In the genomic region with DNA sequence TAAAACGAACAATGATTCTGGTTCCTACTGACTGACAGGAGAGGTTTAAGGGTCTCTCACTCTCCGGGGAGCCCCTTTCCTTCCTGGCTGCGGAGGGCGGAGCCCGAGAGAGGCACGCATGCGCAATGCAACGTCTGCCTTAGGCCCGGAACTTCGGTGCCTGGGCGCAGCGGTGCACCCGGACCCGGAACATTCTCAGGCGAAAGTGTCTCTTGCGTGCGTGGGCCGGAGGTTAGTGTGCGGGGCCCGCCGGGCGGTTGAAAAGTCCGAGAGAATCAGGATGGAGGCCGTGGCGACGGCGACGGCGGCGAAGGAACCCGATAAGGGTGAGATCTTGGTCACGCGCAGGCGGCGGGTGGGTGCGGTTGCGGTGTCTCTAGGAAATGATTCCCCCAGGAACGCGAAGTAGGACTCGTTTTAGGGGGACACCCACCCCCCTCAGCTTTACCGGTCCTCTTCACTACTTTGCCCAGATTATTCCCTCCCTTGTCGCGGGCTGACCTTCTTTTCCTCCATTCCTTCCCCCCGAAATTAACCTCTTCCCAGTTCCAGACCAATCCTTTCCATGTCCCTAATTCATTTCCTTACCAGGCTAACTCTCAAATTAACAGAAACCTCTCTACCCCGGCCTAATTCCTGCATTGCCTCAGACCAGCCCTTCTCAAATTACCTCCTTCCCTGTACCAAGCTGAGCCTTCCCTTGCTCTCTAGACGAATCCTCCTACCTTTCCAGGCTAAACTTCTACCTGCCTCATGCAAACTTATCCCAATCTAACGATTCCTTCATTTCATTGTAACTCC, we compare ENCODE assay signal across 8 cellular contexts. TPM values are rescaled to one million over a fixed set of nuclear protein-coding genes. Genes with fewer than 3 reads are reported as not detected.
A peak's percentile ranks its signal among the peaks of the same experiment; 100 is the strongest.
DNase-seq lines count a peak whose midpoint lies in the region; TF ChIP-seq lines count a peak whose summit lies in the region.

A gene (plus strand): TSS at position 142 of the 801 bp plus-strand sequence. CDS start 139 bp downstream, at position 281.

- H3K27ac ChIP-seq in HUES6 (ENCODE audit: low read depth, low read length) (peak within 1 kb of the TSS; percentile 90), OCI-LY3 (ENCODE audit: low read length) (peak within 1 kb of the TSS; percentile 84)

- no peak for TF ChIP-seq CTCF in GM20000 (IDR thresholded peaks at IDR 0.05; ENCODE audit: extremely low read depth, missing control alignments)
- TF ChIP-seq CTCF in OCI-LY3 (IDR thresholded peaks at IDR 0.05; ENCODE audit: low read depth, low read length): no peak

- DNase-seq in COLO668 (lab: John Stamatoyannopoulos, UW; ENCODE audit: unreplicated experiment) (peak; percentile 86), GM20000 (ENCODE audit: low spot score) (peak; percentile 93), activated T-cell treated with anti-CD3 and anti-CD28 coated beads for 1 hour (ENCODE audit: low read depth) (peak; percentile 84), epidermal melanocyte (ENCODE audit: insufficient read length, low spot score) (peak; percentile 95)
- DNase-seq in stimulated activated CD8-positive, alpha-beta memory T cell treated with anti-CD3 and anti-CD28 coated beads, Interleukin-4, amount 100 ng/mL, for 24 hours (ENCODE audit: low read depth): peak; percentile 85

- H2AFZ ChIP-seq in OCI-LY3 (ENCODE audit: low read depth, low read length): peak within 1 kb of the TSS; percentile 90

- H3K79me2 ChIP-seq in OCI-LY3 (ENCODE audit: low read length): peaks cover 33% of the 10 kb centered on the region

- H3K4me3 ChIP-seq in HUES6 (ENCODE audit: low read depth, low read length): peak within 1 kb of the TSS; percentile 90
- peak within 1 kb of the TSS; percentile 92 for H3K4me3 ChIP-seq in OCI-LY3 (ENCODE audit: low read length)
- peak within 1 kb of the TSS; percentile 96 for H3K4me3 ChIP-seq in mononuclear cell (ENCODE audit: low read length)

- no peaks in the 10 kb centered on the region for H3K27me3 ChIP-seq in HUES6 (ENCODE audit: control insufficient read depth, insufficient read depth, low read length)
- H3K27me3 ChIP-seq in OCI-LY3 (ENCODE audit: low read depth, low read length): no peaks in the 10 kb centered on the region
- no peaks in the 10 kb centered on the region for H3K27me3 ChIP-seq in mononuclear cell (ENCODE audit: insufficient read depth, low read length)

- peak within 1 kb of the TSS; percentile 90 for H3K4me2 ChIP-seq in OCI-LY3 (ENCODE audit: low read length)

- H3K9me3 ChIP-seq in HUES6 (ENCODE audit: control insufficient read depth, insufficient read depth, low read depth, low read length) (no peaks in the 10 kb centered on the region), OCI-LY3 (ENCODE audit: insufficient read depth, low read length) (no peaks in the 10 kb centered on the region), mononuclear cell (ENCODE audit: low read depth, low read length) (no peaks in the 10 kb centered on the region)

- H3K4me1 ChIP-seq in HUES6 (ENCODE audit: control insufficient read depth, insufficient read depth, low read length): peaks cover 16% of the 10 kb centered on the region
- peaks cover 28% of the 10 kb centered on the region for H3K4me1 ChIP-seq in OCI-LY3 (ENCODE audit: low read length)
- H3K4me1 ChIP-seq in mononuclear cell (ENCODE audit: insufficient read depth, low read length): peaks cover 68% of the 10 kb centered on the region

- H4K20me1 ChIP-seq in OCI-LY3 (ENCODE audit: insufficient read depth, low read length): no peaks in the 10 kb centered on the region

- H3K9ac ChIP-seq in HUES6 (ENCODE audit: low read length) (peak within 1 kb of the TSS; percentile 96), OCI-LY3 (ENCODE audit: low read length) (peak within 1 kb of the TSS; percentile 84)

- H3K36me3 ChIP-seq in HUES6 (ENCODE audit: control insufficient read depth, insufficient read depth, low read length) (peaks cover 49% of the 10 kb centered on the region), OCI-LY3 (replicated peaks; ENCODE audit: low read depth, low read length) (peaks cover 36% of the 10 kb centered on the region)

RNA-seq across cellular contexts. Expression of the gene that starts here (rescaled TPM):
- 10.1 TPM for total RNA-seq in mononuclear cell

Comparison
In these comparisons a context has a peak if more than half of its experiments do, and no peak if none do; other contexts are left out.
1. Peak in every context shown above with its lines: DNase-seq, H3K4me3 ChIP-seq and H3K27ac ChIP-seq.